Comparison of ENCODE assay signal across 19 cellular contexts in the genomic region with DNA sequence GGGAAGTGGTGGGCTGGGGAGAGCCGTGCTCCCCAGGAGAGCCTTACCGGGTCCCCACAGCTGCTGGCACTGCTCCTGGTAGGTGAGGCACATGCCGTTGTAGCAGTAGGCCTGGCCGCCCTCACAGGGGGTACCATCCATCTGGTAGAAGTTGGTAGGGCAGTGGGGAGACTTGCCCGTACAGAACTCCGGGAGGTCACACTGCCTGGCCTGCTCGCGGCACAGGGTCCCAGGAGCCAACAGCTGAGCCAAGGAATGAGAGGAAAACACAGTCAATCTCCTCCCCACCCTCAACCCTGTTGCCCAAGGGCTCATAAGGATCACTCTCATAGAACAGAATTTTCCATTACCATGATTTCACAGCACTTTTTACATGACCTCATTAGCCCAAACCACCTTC. TPM values are rescaled to one million over a fixed set of nuclear protein-coding genes. Genes with fewer than 3 reads are reported as not detected.
DNase-seq lines count a peak whose midpoint lies in the region; ATAC-seq lines count a peak whose summit lies in the region.
"Had no signal": no experiment of that assay in that cellular context is flagged by ENCODE, and none has a peak within 500 bp of the region (broad histone marks: within the 10 kb centered on the region; RNA-seq: fewer than 3 reads in every experiment).

No MANE protein-coding gene starts in this region.

- POLR2A ChIA-PET in activated CD4-positive, alpha-beta T cell treated with anti-CD3 and anti-CD28 coated beads, Interleukin-2, amount 10 ng/mL, durations not matched to agents 7 days and 5 days (lab: Charles Lee) = no interaction called here
- POLR2A ChIA-PET in activated CD4-positive, alpha-beta T cell treated with anti-CD3 and anti-CD28 coated beads for 36 hours (lab: Charles Lee) = no interaction called here

- intact Hi-C loops in activated CD4-positive, alpha-beta T cell treated with anti-CD3 and anti-CD28 coated beads for 36 hours (cut with DNase I, micrococcal nuclease) = no loop called here
- intact Hi-C loops in activated T-helper 1 cell treated with anti-CD3 and anti-CD28 coated beads, Interleukin-12 subunit alpha, Interleukin-12 subunit beta, Interleukin-2, Interleukin-4 antibody, amounts not matched to agents 30 ng/mL and 10 ng/mL and 1 ng/mL, durations not matched to agents 14 hours and 24 hours and 36 hours (cut with micrococcal nuclease) = loop anchor here (1.0 kb wide), 1 partner anchor 11 kb away; no protein-coding TSS in a partner anchor
- intact Hi-C loops in left ventricle myocardium superior (cut with micrococcal nuclease) = no loop called here

- H3K27ac Mint-ChIP-seq in activated CD4-positive, alpha-beta T cell treated with anti-CD3 and anti-CD28 coated beads, Interleukin-2, amount 10 ng/mL, durations not matched to agents 7 days and 5 days = peak overlapping the region; percentile 28
- H3K27ac Mint-ChIP-seq in activated CD4-positive, alpha-beta T cell treated with anti-CD3 and anti-CD28 coated beads for 36 hours = no peak overlapping the region
- peak overlapping the region; percentile 77 for H3K27ac Mint-ChIP-seq in activated T-helper 1 cell treated with anti-CD3 and anti-CD28 coated beads, Interleukin-12 subunit alpha, Interleukin-12 subunit beta, Interleukin-2, Interleukin-4 antibody, amounts not matched to agents 30 ng/mL and 10 ng/mL and 1 ng/mL, durations not matched to agents 14 hours and 24 hours and 36 hours
- H3K27ac Mint-ChIP-seq: CD4-positive, alpha-beta T cell had no signal

- H3K9me3 Mint-ChIP-seq in activated CD4-positive, alpha-beta T cell treated with anti-CD3 and anti-CD28 coated beads, Interleukin-2, amount 10 ng/mL, durations not matched to agents 7 days and 5 days = no peaks in the 10 kb centered on the region
- no peaks in the 10 kb centered on the region for H3K9me3 Mint-ChIP-seq in activated CD4-positive, alpha-beta T cell treated with anti-CD3 and anti-CD28 coated beads for 36 hours (ENCODE audit: low read depth)
- H3K9me3 Mint-ChIP-seq in activated T-helper 1 cell treated with anti-CD3 and anti-CD28 coated beads, Interleukin-12 subunit alpha, Interleukin-12 subunit beta, Interleukin-2, Interleukin-4 antibody, amounts not matched to agents 30 ng/mL and 10 ng/mL and 1 ng/mL, durations not matched to agents 14 hours and 24 hours and 36 hours = no peaks in the 10 kb centered on the region
- H3K9me3 Mint-ChIP-seq: CD4-positive, alpha-beta T cell had no signal

- H3K27me3 Mint-ChIP-seq in activated CD4-positive, alpha-beta T cell treated with anti-CD3 and anti-CD28 coated beads, Interleukin-2, amount 10 ng/mL, durations not matched to agents 7 days and 5 days = no peaks in the 10 kb centered on the region
- H3K27me3 Mint-ChIP-seq in activated CD4-positive, alpha-beta T cell treated with anti-CD3 and anti-CD28 coated beads for 36 hours = no peaks in the 10 kb centered on the region
- no peaks in the 10 kb centered on the region for H3K27me3 Mint-ChIP-seq in activated T-helper 1 cell treated with anti-CD3 and anti-CD28 coated beads, Interleukin-12 subunit alpha, Interleukin-12 subunit beta, Interleukin-2, Interleukin-4 antibody, amounts not matched to agents 30 ng/mL and 10 ng/mL and 1 ng/mL, durations not matched to agents 14 hours and 24 hours and 36 hours (ENCODE audit: insufficient read depth)
- H3K27me3 Mint-ChIP-seq: CD4-positive, alpha-beta T cell had no signal

- no peak for DNase-seq in activated CD4-positive, alpha-beta T cell treated with anti-CD3 and anti-CD28 coated beads, Interleukin-2, amount 10 ng/mL, durations not matched to agents 7 days and 5 days
- DNase-seq in activated CD4-positive, alpha-beta T cell treated with anti-CD3 and anti-CD28 coated beads for 36 hours = no peak
- DNase-seq in activated T-helper 1 cell treated with anti-CD3 and anti-CD28 coated beads, Interleukin-12 subunit alpha, Interleukin-12 subunit beta, Interleukin-2, Interleukin-4 antibody, amounts not matched to agents 30 ng/mL and 10 ng/mL and 1 ng/mL, durations not matched to agents 14 hours and 24 hours and 36 hours (ENCODE audit: low spot score) = no peak
- DNase-seq in left ventricle myocardium superior (no peak), HuH-7 (ENCODE audit: low spot score) (no peak), Ammon's horn (ENCODE audit: low spot score) (no peak), hippocampal formation (lab: John Stamatoyannopoulos, UW) (no peak)
- DNase-seq: Calu3; CD4-positive, alpha-beta T cell; DMS79; NCI-H1092 treated with DMSO at 0.1 percent for 48 hours; NCI-H1694; NCI-H2107; NCI-H345; NCI-H69; NK-92 treated with Interleukin-12 subunit alpha and Interleukin-12 subunit beta, amount 100 ng/mL, for 24 hours; OCI-M1 had no signal

- H3K36me3 Mint-ChIP-seq in activated CD4-positive, alpha-beta T cell treated with anti-CD3 and anti-CD28 coated beads, Interleukin-2, amount 10 ng/mL, durations not matched to agents 7 days and 5 days (ENCODE audit: low read depth) = peaks cover 60% of the 10 kb centered on the region
- peaks cover 28% of the 10 kb centered on the region for H3K36me3 Mint-ChIP-seq in activated CD4-positive, alpha-beta T cell treated with anti-CD3 and anti-CD28 coated beads for 36 hours (ENCODE audit: low read depth)
- peaks cover 62% of the 10 kb centered on the region for H3K36me3 Mint-ChIP-seq in activated T-helper 1 cell treated with anti-CD3 and anti-CD28 coated beads, Interleukin-12 subunit alpha, Interleukin-12 subunit beta, Interleukin-2, Interleukin-4 antibody, amounts not matched to agents 30 ng/mL and 10 ng/mL and 1 ng/mL, durations not matched to agents 14 hours and 24 hours and 36 hours (ENCODE audit: low read depth)

- ATAC-seq in activated CD4-positive, alpha-beta T cell treated with anti-CD3 and anti-CD28 coated beads for 36 hours = no peak
- ATAC-seq in left ventricle myocardium superior (peak; percentile 69), GM19395 (IDR thresholded peaks at IDR 0.05; ENCODE audit: unreplicated experiment) (no peak)
- ATAC-seq: HCT116 had no signal

- no peak overlapping the region for H3K4me3 Mint-ChIP-seq in activated CD4-positive, alpha-beta T cell treated with anti-CD3 and anti-CD28 coated beads, Interleukin-2, amount 10 ng/mL, durations not matched to agents 7 days and 5 days
- no peak overlapping the region for H3K4me3 Mint-ChIP-seq in activated CD4-positive, alpha-beta T cell treated with anti-CD3 and anti-CD28 coated beads for 36 hours
- no peak overlapping the region for H3K4me3 Mint-ChIP-seq in activated T-helper 1 cell treated with anti-CD3 and anti-CD28 coated beads, Interleukin-12 subunit alpha, Interleukin-12 subunit beta, Interleukin-2, Interleukin-4 antibody, amounts not matched to agents 30 ng/mL and 10 ng/mL and 1 ng/mL, durations not matched to agents 14 hours and 24 hours and 36 hours
- H3K4me3 Mint-ChIP-seq: CD4-positive, alpha-beta T cell had no signal

- CTCF ChIA-PET in activated CD4-positive, alpha-beta T cell treated with anti-CD3 and anti-CD28 coated beads, Interleukin-2, amount 10 ng/mL, durations not matched to agents 7 days and 5 days (lab: Charles Lee) = no interaction called here
- CTCF ChIA-PET in activated CD4-positive, alpha-beta T cell treated with anti-CD3 and anti-CD28 coated beads for 36 hours (lab: Charles Lee) = interaction anchor here (0.6 kb wide), 1 partner anchor 74 kb away, joined by 3 read pairs; no protein-coding TSS in a partner anchor

- H3K4me1 Mint-ChIP-seq in activated CD4-positive, alpha-beta T cell treated with anti-CD3 and anti-CD28 coated beads, Interleukin-2, amount 10 ng/mL, durations not matched to agents 7 days and 5 days = peaks cover 6% of the 10 kb centered on the region
- H3K4me1 Mint-ChIP-seq in activated CD4-positive, alpha-beta T cell treated with anti-CD3 and anti-CD28 coated beads for 36 hours = no peaks in the 10 kb centered on the region
- H3K4me1 Mint-ChIP-seq in activated T-helper 1 cell treated with anti-CD3 and anti-CD28 coated beads, Interleukin-12 subunit alpha, Interleukin-12 subunit beta, Interleukin-2, Interleukin-4 antibody, amounts not matched to agents 30 ng/mL and 10 ng/mL and 1 ng/mL, durations not matched to agents 14 hours and 24 hours and 36 hours (ENCODE audit: low read depth) = peaks cover 45% of the 10 kb centered on the region

RNA-seq across cellular contexts. Expression of a gene that starts 36.8 kb away (rescaled TPM):
- total RNA-seq in activated CD4-positive, alpha-beta T cell treated with anti-CD3 and anti-CD28 coated beads, Interleukin-2, amount 10 ng/mL, durations not matched to agents 7 days and 5 days = under 1 TPM; 0.10 to 0.17 TPM
- total RNA-seq in activated CD4-positive, alpha-beta T cell treated with anti-CD3 and anti-CD28 coated beads for 36 hours = 1 to 10 TPM; 3.5 to 3.7 TPM
- total RNA-seq in activated T-helper 1 cell treated with anti-CD3 and anti-CD28 coated beads, Interleukin-12 subunit alpha, Interleukin-12 subunit beta, Interleukin-2, Interleukin-4 antibody, amounts not matched to agents 30 ng/mL and 10 ng/mL and 1 ng/mL, durations not matched to agents 14 hours and 24 hours and 36 hours = 2.2 and 2.3 TPM in 2 replicates
- total RNA-seq in left ventricle myocardium superior = not detected
